9 cellular contexts compared by ENCODE assay signal in genomic region chr4:89486042-89486441, GRCh38.
A peak's percentile ranks its signal among the peaks of the same experiment; 100 is the strongest.
DNase-seq lines count a peak whose midpoint lies in the region; ATAC-seq, FAIRE-seq and TF ChIP-seq lines count a peak whose summit lies in the region.
"Had no signal": no experiment of that assay in that cellular context is flagged by ENCODE, and none has a peak within 500 bp of the region (broad histone marks: within the 10 kb centered on the region; RNA-seq: fewer than 3 reads in every experiment).

No MANE protein-coding gene starts in this region.

- no TSS peak for BruUV-seq in PC-3 (replicated peaks; lab: Mats Ljungman, UMichigan)

- no peak for TF ChIP-seq POLR2A in GM12892 (IDR thresholded peaks at IDR 0.05; ENCODE audit: low read depth, low read length)

- H3K79me2 ChIP-seq in PC-3 (ENCODE audit: low read length): no peaks in the 10 kb centered on the region

- no peaks in the 10 kb centered on the region for H3F3A ChIP-seq in PC-3 (ENCODE audit: low read length, unreplicated experiment)

- TF ChIP-seq CTCF in C4-2B (conservative IDR thresholded peaks at IDR 0.05) (peak; percentile 43), PC-3 (conservative IDR thresholded peaks at IDR 0.05; ENCODE audit: low read depth, low read length) (peak; percentile 46), CD14-positive monocyte (IDR thresholded peaks at IDR 0.05) (no peak)

- ATAC-seq in PC-3 (peak; percentile 51), GM19455 (IDR thresholded peaks at IDR 0.05; ENCODE audit: unreplicated experiment) (no peak), HG03196 (IDR thresholded peaks at IDR 0.05; ENCODE audit: unreplicated experiment) (no peak)

- no peak for FAIRE-seq in GM12892 (lab: Jason Lieb, UNC)

- no peak overlapping the region for H3K4me3 Mint-ChIP-seq in CD14-positive monocyte

- no peak overlapping the region for H2AFZ ChIP-seq in PC-3 (ENCODE audit: low read length)

- no peaks in the 10 kb centered on the region for H3K27me3 Mint-ChIP-seq in CD14-positive monocyte (ENCODE audit: low read depth in 3 of 3)

- no peaks in the 10 kb centered on the region for H3K36me3 ChIP-seq in PC-3 (ENCODE audit: low read depth, low read length)
- H3K36me3 ChIP-seq: prostate gland had no signal

- H3K4me1 Mint-ChIP-seq in CD14-positive monocyte: peaks cover 21% of the 10 kb centered on the region

- H3K4me3 ChIP-seq in PC-3 (ENCODE audit: low read length): no peak overlapping the region
- H3K4me3 ChIP-seq: prostate gland had no signal

- POLR2A ChIA-PET in PC-3 (lab: Charles Lee; ENCODE audit: unreplicated experiment): no interaction called here

- no peaks in the 10 kb centered on the region for H4K20me1 ChIP-seq in PC-3 (ENCODE audit: low read length)

- intact Hi-C loops in PC-3 (cut with micrococcal nuclease): loop anchor here (5.0 to 10.0 kb wide), 2 partner anchors 379 to 416 kb away; no protein-coding TSS in a partner anchor
- intact Hi-C loops in CD14-positive monocyte (cut with micrococcal nuclease): no loop called here

- no peaks in the 10 kb centered on the region for H3K4me1 ChIP-seq in PC-3 (ENCODE audit: insufficient read depth, low read length)
- H3K4me1 ChIP-seq: prostate gland had no signal

- peak; percentile 32 for DNase-seq in HCEC 1CT
- DNase-seq in PC-3: peak; percentile 39
- peak; percentile 54 for DNase-seq in foreskin melanocyte
- DNase-seq in CD14-positive monocyte (ENCODE audit: low spot score): no peak
- DNase-seq in GM12892 (ENCODE audit: insufficient read length): no peak

- CTCF ChIA-PET in PC-3 (lab: Charles Lee): interaction anchor here (0.6 kb wide), 2 partner anchors 50 to 101 kb away, joined by 3 read pairs; no protein-coding TSS in a partner anchor

- no peaks in the 10 kb centered on the region for H3K9me2 ChIP-seq in PC-3 (replicated peaks; ENCODE audit: low read length)

- no peaks in the 10 kb centered on the region for H3K36me3 Mint-ChIP-seq in CD14-positive monocyte

- no peak overlapping the region for H3K27ac Mint-ChIP-seq in CD14-positive monocyte

- no peak overlapping the region for H3K4me2 ChIP-seq in PC-3 (ENCODE audit: low read length)

- no peaks in the 10 kb centered on the region for H3K9me3 ChIP-seq in PC-3 (ENCODE audit: low read length)
- H3K9me3 ChIP-seq: prostate gland had no signal

- no peak overlapping the region for H3K9ac ChIP-seq in PC-3 (ENCODE audit: low read length)

- H3K27me3 ChIP-seq in PC-3 (ENCODE audit: low read length): no peaks in the 10 kb centered on the region

- peaks cover 0 to 8% (median 2%) of the 10 kb centered on the region in 7 donors for H3K9me3 Mint-ChIP-seq in CD14-positive monocyte

- H3K27ac ChIP-seq in C4-2B (no peak overlapping the region), PC-3 (ENCODE audit: low read length) (no peak overlapping the region)
- H3K27ac ChIP-seq: prostate gland had no signal

Comparison
In these comparisons a context has a peak if more than half of its experiments do, and no peak if none do; other contexts are left out.
1. DNase-seq: peak in HCEC 1CT (single experiment), PC-3 (single experiment) and foreskin melanocyte (single experiment); none in CD14-positive monocyte (single experiment) and GM12892 (single experiment).